Comparison of ENCODE assay signal across 8 cellular contexts in the genomic region with DNA sequence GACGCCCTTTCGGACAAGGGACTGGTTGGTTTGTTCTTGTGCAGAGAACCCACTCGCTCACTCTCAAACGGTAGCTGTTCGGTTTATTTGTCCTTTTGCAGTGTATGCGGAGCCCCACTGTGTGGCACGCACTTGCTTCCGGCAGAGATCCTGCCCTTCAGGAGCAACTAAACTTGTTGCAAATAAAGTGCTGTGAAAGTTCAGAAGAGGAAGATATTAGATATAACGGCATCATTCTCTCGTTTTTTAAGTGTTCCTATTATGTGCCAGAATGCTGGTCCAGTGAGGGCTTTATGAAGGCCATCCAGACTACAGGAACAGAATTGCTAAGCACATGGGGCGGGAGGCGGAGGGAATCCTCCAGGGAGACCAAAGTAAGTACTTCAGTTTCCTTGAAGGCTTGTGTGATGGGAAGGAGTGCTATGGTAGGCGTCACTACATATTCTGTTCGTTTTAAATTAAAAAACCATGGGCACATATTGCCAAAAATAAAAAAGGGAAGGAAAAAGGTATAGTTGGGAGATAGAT. TPM values are rescaled to one million over a fixed set of nuclear protein-coding genes. Genes with fewer than 3 reads are reported as not detected.
DNase-seq lines count a peak whose midpoint lies in the region; ATAC-seq and TF ChIP-seq lines count a peak whose summit lies in the region.

No MANE protein-coding gene starts in this region.

- DNase-seq in OCI-LY7 (ENCODE audit: low spot score) (no peak), choroid plexus epithelial cell (ENCODE audit: low read depth) (peak; percentile 65), right lobe of liver (peak in 1 of 3 donors; percentile 38), thyroid gland (peak; percentile 31 to 46), amniotic stem cell (lab: John Stamatoyannopoulos, UW) (no peak)

- peak overlapping the region; percentile 33 to 96 (median 93); a peak in 21 of 22 replicates for H3K27ac ChIP-seq in BLaER1 treated with 17β-estradiol and CSF1 and Interleukin-3, amounts not matched to agents 10 nM and 100 nM
- H3K27ac ChIP-seq in OCI-LY7 (ENCODE audit: low read depth, low read length, poor library complexity, severe bottlenecking) = peak overlapping the region; percentile 85
- H3K27ac ChIP-seq in right lobe of liver = peak overlapping the region; percentile 72 to 90 (median 86)
- peak overlapping the region in 2 of 3 donors; percentile 81 to 82 for H3K27ac ChIP-seq in thyroid gland

- peak overlapping the region; percentile 85 for H2AFZ ChIP-seq in OCI-LY7 (ENCODE audit: low read length)

- no peaks in the 10 kb centered on the region for H3K27me3 ChIP-seq in BLaER1 treated with 17β-estradiol and CSF1 and Interleukin-3, amounts not matched to agents 10 nM and 100 nM
- no peaks in the 10 kb centered on the region for H3K27me3 ChIP-seq in right lobe of liver
- no peaks in the 10 kb centered on the region for H3K27me3 ChIP-seq in thyroid gland

- TSS peak; percentile 86 for BruUV-seq in OCI-LY7 (replicated peaks; lab: Mats Ljungman, UMichigan)

- ATAC-seq in GM18520 (IDR thresholded peaks at IDR 0.05; ENCODE audit: unreplicated experiment) (peak; percentile 28), HG03025 (IDR thresholded peaks at IDR 0.05; ENCODE audit: low FRiP score, unreplicated experiment) (peak; percentile 41), right lobe of liver (peak; percentile 37 to 60 (median 52))

- intact Hi-C loops in OCI-LY7 (cut with micrococcal nuclease; ENCODE audit: unreplicated experiment) = loop anchor here (5.0 to 10.0 kb wide), 2 partner anchors 179 to 188 kb away; partner anchors contain the start of gene DNMBP
- intact Hi-C loops in right lobe of liver (cut with DNase I) = no loop called here
- intact Hi-C loops in thyroid gland (cut with DNase I) = no loop called here

- POLR2A ChIA-PET in OCI-LY7 (lab: Charles Lee) = interaction anchor here (0.6 to 1.6 kb wide), 3 partner anchors 9 to 1633 kb away, joined by 3 to 4 read pairs (median 4); no protein-coding TSS in a partner anchor

- WGBS in right lobe of liver (ENCODE audit: insufficient coverage, low coverage, low lambda C conversion rate, missing lambda C conversion rate) = under 1% methylated on average over 14 of the region's 14 CpGs
- WGBS in thyroid gland, 2 donors = 1 to 2% methylated on average over 14 of the region's 14 CpGs

- H3K9me3 ChIP-seq in BLaER1 treated with 17β-estradiol and CSF1 and Interleukin-3, amounts not matched to agents 10 nM and 100 nM (replicated peaks in 1 of 11) = no peaks in the 10 kb centered on the region
- no peaks in the 10 kb centered on the region for H3K9me3 ChIP-seq in OCI-LY7 (ENCODE audit: low read length)
- no peaks in the 10 kb centered on the region for H3K9me3 ChIP-seq in right lobe of liver
- no peaks in the 10 kb centered on the region for H3K9me3 ChIP-seq in thyroid gland

- H3K36me3 ChIP-seq in BLaER1 treated with 17β-estradiol and CSF1 and Interleukin-3, amounts not matched to agents 10 nM and 100 nM = peaks cover 26 to 71% (median 53%) of the 10 kb centered on the region in 11 experiments
- H3K36me3 ChIP-seq in OCI-LY7 (ENCODE audit: insufficient read depth, low read length) (peaks cover 62% of the 10 kb centered on the region), right lobe of liver (peaks cover 0 to 19% (median 5%) of the 10 kb centered on the region in 4 donors), thyroid gland (peaks cover 9 to 10% of the 10 kb centered on the region in 2 donors)

- CTCF ChIA-PET in OCI-LY7 (lab: Charles Lee; ENCODE audit: unreplicated experiment) = no interaction called here

- H3K4me2 ChIP-seq in BLaER1 treated with 17β-estradiol and CSF1 and Interleukin-3, amounts not matched to agents 10 nM and 100 nM = peak overlapping the region; percentile 82 to 97 (median 92)
- peak overlapping the region; percentile 92 for H3K4me2 ChIP-seq in OCI-LY7 (ENCODE audit: low read length)

- TF ChIP-seq POLR2A in right lobe of liver (IDR thresholded peaks at IDR 0.05) (no peak), thyroid gland (IDR thresholded peaks at IDR 0.05) (no peak)

- peak overlapping the region; percentile 87 to 96 (median 92) for H3K9ac ChIP-seq in BLaER1 treated with 17β-estradiol and CSF1 and Interleukin-3, amounts not matched to agents 10 nM and 100 nM

- H3K4me3 ChIP-seq in BLaER1 treated with 17β-estradiol and CSF1 and Interleukin-3, amounts not matched to agents 10 nM and 100 nM = peak overlapping the region; percentile 73 to 98 (median 89)
- H3K4me3 ChIP-seq in OCI-LY7 (ENCODE audit: low read depth, low read length, poor library complexity, severe bottlenecking) (peak overlapping the region; percentile 90), choroid plexus epithelial cell (ENCODE audit: low read depth, low read length) (peak overlapping the region; percentile 93), right lobe of liver (peak overlapping the region; percentile 60 to 89 (median 88)), thyroid gland (replicated peaks in 1 of 3) (peak overlapping the region in 2 of 3 donors; percentile 49 to 94)

- peaks cover 79% of the 10 kb centered on the region for H3K79me2 ChIP-seq in OCI-LY7 (ENCODE audit: insufficient read depth, low read depth, low read length)

- H4K20me1 ChIP-seq in BLaER1 treated with 17β-estradiol and CSF1 and Interleukin-3, amounts not matched to agents 10 nM and 100 nM = peaks cover 0 to 6% (median 0%) of the 10 kb centered on the region in 11 experiments; a peak in 3 of 22 replicates
- H4K20me1 ChIP-seq in OCI-LY7 (ENCODE audit: insufficient read depth, low read length) = peaks cover 6% of the 10 kb centered on the region; the same call in 1 of the 2 replicates

- no peaks in the 10 kb centered on the region for H3K9me2 ChIP-seq in OCI-LY7 (ENCODE audit: insufficient read depth, low read length)

- peaks cover 38 to 48% (median 43%) of the 10 kb centered on the region in 10 experiments for H3K4me1 ChIP-seq in BLaER1 treated with 17β-estradiol and CSF1 and Interleukin-3, amounts not matched to agents 10 nM and 100 nM
- H3K4me1 ChIP-seq in OCI-LY7 (ENCODE audit: insufficient read depth, low read length, poor library complexity, severe bottlenecking) (peaks cover 36% of the 10 kb centered on the region), right lobe of liver (peaks cover 0 to 36% (median 2%) of the 10 kb centered on the region in 4 donors), thyroid gland (peaks cover 7 to 22% of the 10 kb centered on the region in 2 donors)

- TF ChIP-seq CTCF in OCI-LY7 (conservative IDR thresholded peaks at IDR 0.05; ENCODE audit: low read length) = no peak
- no peak for TF ChIP-seq CTCF in choroid plexus epithelial cell (conservative IDR thresholded peaks at IDR 0.05; ENCODE audit: low read depth, low read length)
- TF ChIP-seq CTCF in right lobe of liver (IDR thresholded peaks at IDR 0.05) = no peak
- TF ChIP-seq CTCF in thyroid gland (IDR thresholded peaks at IDR 0.05) = no peak

RNA-seq across cellular contexts. Expression of gene ERLIN1, which starts 0.5 kb away (rescaled TPM):
- 24.7 and 26.7 TPM in 2 replicates for total RNA-seq in OCI-LY7 (2014; rRNA removed; shearing (Covaris generic))
- total RNA-seq in OCI-LY7 (2022) (24.1 and 25.6 TPM in 2 replicates), right lobe of liver (10 to 100 TPM; 37.1 to 82.0 (median 54.1) TPM), thyroid gland (10 to 100 TPM; 17.9 to 23.5 (median 19.7) TPM)

RNA-seq across cellular contexts. Expression of gene CHUK, which starts 43.1 kb away (rescaled TPM):
- 21.0 and 23.5 TPM in 2 replicates for total RNA-seq in OCI-LY7 (2014; rRNA removed; shearing (Covaris generic))
- total RNA-seq in OCI-LY7 (2022) (25.6 and 26.2 TPM in 2 replicates), right lobe of liver (10 to 100 TPM in 5 of 6 experiments, 1 to 10 TPM in 1; 8.6 to 20.0 (median 11.3) TPM), thyroid gland (10 to 100 TPM; 26.1 to 30.6 (median 27.4) TPM)

Comparison
In these comparisons a context has a peak if more than half of its experiments do, and no peak if none do; other contexts are left out.
1. DNase-seq: peak in choroid plexus epithelial cell (single experiment) and thyroid gland (2 of 2); none in OCI-LY7 (single experiment) and amniotic stem cell (single experiment).
2. Peak in every context shown above with its lines, with median percentiles within 50 percentile points of each other: H3K27ac ChIP-seq, H3K4me3 ChIP-seq and ATAC-seq.